In the genomic region with DNA sequence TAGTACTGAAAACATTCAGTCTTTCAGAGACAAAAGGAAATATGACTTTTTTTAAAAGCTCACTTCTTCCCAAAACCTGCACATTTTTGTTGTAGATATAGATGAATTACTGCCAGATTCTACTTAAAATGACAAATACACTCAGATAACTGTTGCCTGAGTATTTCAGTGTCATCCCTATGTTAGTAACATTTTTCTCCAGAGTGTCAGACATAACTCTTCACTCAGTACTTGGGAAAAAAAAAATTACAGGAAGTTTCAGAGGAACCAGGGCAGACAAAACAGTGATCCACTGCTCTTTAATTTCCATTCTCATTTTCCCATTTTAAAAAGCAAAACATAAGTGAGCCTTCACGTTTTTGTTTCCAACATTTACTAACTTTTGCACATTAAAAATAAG, we compare ENCODE assay signal across 25 cellular contexts.
DNase-seq lines count a peak whose midpoint lies in the region; ATAC-seq and TF ChIP-seq lines count a peak whose summit lies in the region.
"Had no signal": no experiment of that assay in that cellular context is flagged by ENCODE, and none has a peak within 500 bp of the region (broad histone marks: within the 10 kb centered on the region; RNA-seq: fewer than 3 reads in every experiment).

No MANE protein-coding gene starts in this region.

- no peak for TF ChIP-seq CTCF in smooth muscle cell (IDR thresholded peaks at IDR 0.05; ENCODE audit: borderline replicate concordance, insufficient read depth, poor library complexity, severe bottlenecking)
- TF ChIP-seq CTCF in glutamatergic neuron (IDR thresholded peaks at IDR 0.05; ENCODE audit: partially characterized antibody, unreplicated experiment): no peak

- H3K4me1 Mint-ChIP-seq in activated naive CD8-positive, alpha-beta T cell treated with anti-CD3 and anti-CD28 coated beads, Interleukin-2, amount 10 ng/mL, durations not matched to agents 7 days and 5 days: peaks cover 62% of the 10 kb centered on the region
- H3K4me1 Mint-ChIP-seq in activated naive CD8-positive, alpha-beta T cell treated with anti-CD3 and anti-CD28 coated beads for 36 hours: peaks cover 38% of the 10 kb centered on the region
- no peaks in the 10 kb centered on the region for H3K4me1 Mint-ChIP-seq in glutamatergic neuron (ENCODE audit: low read depth, unreplicated experiment)

- H3K4me3 ChIP-seq in smooth muscle cell: no peak overlapping the region
- H3K4me3 ChIP-seq: hepatocyte had no signal

- peaks cover 9% of the 10 kb centered on the region for H3K36me3 Mint-ChIP-seq in activated naive CD8-positive, alpha-beta T cell treated with anti-CD3 and anti-CD28 coated beads, Interleukin-2, amount 10 ng/mL, durations not matched to agents 7 days and 5 days
- no peaks in the 10 kb centered on the region for H3K36me3 Mint-ChIP-seq in activated naive CD8-positive, alpha-beta T cell treated with anti-CD3 and anti-CD28 coated beads for 36 hours
- H3K36me3 Mint-ChIP-seq in glutamatergic neuron (ENCODE audit: unreplicated experiment): no peaks in the 10 kb centered on the region
- H3K36me3 Mint-ChIP-seq: activated naive CD8-positive, alpha-beta T cell had no signal

- H3K27me3 Mint-ChIP-seq in activated naive CD8-positive, alpha-beta T cell treated with anti-CD3 and anti-CD28 coated beads, Interleukin-2, amount 10 ng/mL, durations not matched to agents 7 days and 5 days: peaks cover 4% of the 10 kb centered on the region
- no peaks in the 10 kb centered on the region for H3K27me3 Mint-ChIP-seq in activated naive CD8-positive, alpha-beta T cell treated with anti-CD3 and anti-CD28 coated beads for 36 hours
- H3K27me3 Mint-ChIP-seq in glutamatergic neuron (ENCODE audit: unreplicated experiment): no peaks in the 10 kb centered on the region
- H3K27me3 Mint-ChIP-seq: activated naive CD8-positive, alpha-beta T cell; progenitor cell of endocrine pancreas had no signal

- no peaks in the 10 kb centered on the region for H3K9me3 ChIP-seq in smooth muscle cell (replicated peaks; ENCODE audit: low read depth)

- H3K27ac ChIP-seq in smooth muscle cell (ENCODE audit: low read depth): peak overlapping the region; percentile 85

- H3K27ac Mint-ChIP-seq in activated naive CD8-positive, alpha-beta T cell treated with anti-CD3 and anti-CD28 coated beads, Interleukin-2, amount 10 ng/mL, durations not matched to agents 7 days and 5 days: no peak overlapping the region
- no peak overlapping the region for H3K27ac Mint-ChIP-seq in activated naive CD8-positive, alpha-beta T cell treated with anti-CD3 and anti-CD28 coated beads for 36 hours
- no peak overlapping the region for H3K27ac Mint-ChIP-seq in glutamatergic neuron (ENCODE audit: unreplicated experiment)

- H2AFZ ChIP-seq in smooth muscle cell (ENCODE audit: low read depth): no peak overlapping the region
- H2AFZ ChIP-seq: hepatocyte had no signal

- 42% methylated on average over 1 of the region's 1 CpG for WGBS in smooth muscle cell (ENCODE audit: low lambda C conversion rate)

- peak overlapping the region; percentile 14 for H3K4me3 Mint-ChIP-seq in activated naive CD8-positive, alpha-beta T cell treated with anti-CD3 and anti-CD28 coated beads, Interleukin-2, amount 10 ng/mL, durations not matched to agents 7 days and 5 days
- H3K4me3 Mint-ChIP-seq in activated naive CD8-positive, alpha-beta T cell treated with anti-CD3 and anti-CD28 coated beads for 36 hours: no peak overlapping the region
- H3K4me3 Mint-ChIP-seq in glutamatergic neuron (ENCODE audit: unreplicated experiment): no peak overlapping the region
- H3K4me3 Mint-ChIP-seq: activated naive CD8-positive, alpha-beta T cell; neural crest cell had no signal

- no peak for ATAC-seq in activated naive CD8-positive, alpha-beta T cell treated with anti-CD3 and anti-CD28 coated beads, Interleukin-2, amount 10 ng/mL, durations not matched to agents 7 days and 5 days (ENCODE audit: low read depth)
- peak; percentile 91 for ATAC-seq in SK-N-SH treated with all-trans-retinoic acid at 6 μM for 48 hours

- H3K9me3 Mint-ChIP-seq in activated naive CD8-positive, alpha-beta T cell treated with anti-CD3 and anti-CD28 coated beads, Interleukin-2, amount 10 ng/mL, durations not matched to agents 7 days and 5 days: peaks cover 3% of the 10 kb centered on the region
- H3K9me3 Mint-ChIP-seq in activated naive CD8-positive, alpha-beta T cell treated with anti-CD3 and anti-CD28 coated beads for 36 hours: no peaks in the 10 kb centered on the region
- peaks cover 1% of the 10 kb centered on the region for H3K9me3 Mint-ChIP-seq in glutamatergic neuron (ENCODE audit: unreplicated experiment)
- H3K9me3 Mint-ChIP-seq: neural crest cell had no signal

- DNase-seq in activated naive CD8-positive, alpha-beta T cell treated with anti-CD3 and anti-CD28 coated beads, Interleukin-2, amount 10 ng/mL, durations not matched to agents 7 days and 5 days: no peak
- DNase-seq in activated naive CD8-positive, alpha-beta T cell treated with anti-CD3 and anti-CD28 coated beads for 36 hours: no peak
- DNase-seq in kidney glomerular epithelial cell (lab: John Stamatoyannopoulos, UW) (peak; percentile 13), smooth muscle cell (lab: John Stamatoyannopoulos, UW; ENCODE audit: unreplicated experiment) (no peak), NCI-H1105 treated with DMSO at 0.1 percent for 48 hours (lab: John Stamatoyannopoulos, UW) (no peak), glutamatergic neuron (no peak), SHP77 treated with DMSO at 0.1 percent for 48 hours (lab: John Stamatoyannopoulos, UW) (no peak)
- DNase-seq: activated CD4-positive, alpha-beta T cell treated with anti-CD3 and anti-CD28 coated beads, Interleukin-2, amount 50 U/mL, for 48 hours; activated CD4-positive, CD25-positive, alpha-beta regulatory T cell; cerebellar nuclear complex; DMS79; effector CD4-positive, alpha-beta T cell; erythroblast; foreskin melanocyte; H7; NCI-H1092 treated with DMSO at 0.1 percent for 48 hours; NCI-H1930; NCI-H2227 treated with DMSO at 0.1 percent for 48 hours; stimulated activated CD4-positive, alpha-beta T cell treated with anti-CD3 and anti-CD28 coated beads, Interleukin-1b, Interleukin-23, amount 100 ng/mL, for 48 hours; T1000 had no signal

- no peaks in the 10 kb centered on the region for H3K36me3 ChIP-seq in smooth muscle cell (ENCODE audit: low read depth)

- no peaks in the 10 kb centered on the region for H3K27me3 ChIP-seq in smooth muscle cell (ENCODE audit: low read depth)
- H3K27me3 ChIP-seq: hepatocyte had no signal

- H3F3A ChIP-seq in smooth muscle cell (ENCODE audit: low read depth): peaks cover 2% of the 10 kb centered on the region

- H3K9ac ChIP-seq in smooth muscle cell (ENCODE audit: low read depth): peak overlapping the region; percentile 30

- POLR2A ChIA-PET in activated naive CD8-positive, alpha-beta T cell treated with anti-CD3 and anti-CD28 coated beads, Interleukin-2, amount 10 ng/mL, durations not matched to agents 7 days and 5 days (lab: Charles Lee): no interaction called here

- no peaks in the 10 kb centered on the region for H3K79me2 ChIP-seq in smooth muscle cell (ENCODE audit: low read depth)
- H3K79me2 ChIP-seq: hepatocyte had no signal

- H3K4me2 ChIP-seq in smooth muscle cell: peak overlapping the region; percentile 55
- H3K4me2 ChIP-seq: hepatocyte had no signal

- peaks cover 22% of the 10 kb centered on the region for H3K4me1 ChIP-seq in smooth muscle cell (ENCODE audit: low read depth)

- H4K20me1 ChIP-seq in smooth muscle cell (ENCODE audit: low read depth): no peaks in the 10 kb centered on the region

TF ChIP-seq in SK-N-SH treated with all-trans-retinoic acid at 6 μM for 48 hours, 23 proteins besides CTCF, POLR2A, EP300 and RAD21:
- TF ChIP-seq, protein P1, sequence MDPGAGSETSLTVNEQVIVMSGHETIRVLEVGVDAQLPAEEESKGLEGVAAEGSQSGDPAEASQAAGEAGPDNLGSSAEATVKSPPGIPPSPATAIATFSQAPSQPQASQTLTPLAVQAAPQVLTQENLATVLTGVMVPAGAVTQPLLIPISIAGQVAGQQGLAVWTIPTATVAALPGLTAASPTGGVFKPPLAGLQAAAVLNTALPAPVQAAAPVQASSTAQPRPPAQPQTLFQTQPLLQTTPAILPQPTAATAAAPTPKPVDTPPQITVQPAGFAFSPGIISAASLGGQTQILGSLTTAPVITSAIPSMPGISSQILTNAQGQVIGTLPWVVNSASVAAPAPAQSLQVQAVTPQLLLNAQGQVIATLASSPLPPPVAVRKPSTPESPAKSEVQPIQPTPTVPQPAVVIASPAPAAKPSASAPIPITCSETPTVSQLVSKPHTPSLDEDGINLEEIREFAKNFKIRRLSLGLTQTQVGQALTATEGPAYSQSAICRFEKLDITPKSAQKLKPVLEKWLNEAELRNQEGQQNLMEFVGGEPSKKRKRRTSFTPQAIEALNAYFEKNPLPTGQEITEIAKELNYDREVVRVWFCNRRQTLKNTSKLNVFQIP (CRISPR knock-in tag; IDR thresholded peaks at IDR 0.05; ENCODE audit: borderline replicate concordance, low read depth): peak; percentile 16; the same call in 1 of the 2 replicates
- no peak for TF ChIP-seq TCF4 (CRISPR knock-in tag; IDR thresholded peaks at IDR 0.05; ENCODE audit: borderline replicate concordance)
- TF ChIP-seq ISL1 (CRISPR knock-in tag; IDR thresholded peaks at IDR 0.05): peak; percentile 88
